In genomic region chr16:57474671-57475661, GRCh38 we compare ENCODE assay signal across 13 cellular contexts. TPM values are rescaled to one million over a fixed set of nuclear protein-coding genes. Genes with fewer than 3 reads are reported as not detected.
DNase-seq lines count a peak whose midpoint lies in the region; ATAC-seq, FAIRE-seq and TF ChIP-seq lines count a peak whose summit lies in the region.
"Had no signal": no experiment of that assay in that cellular context is flagged by ENCODE, and none has a peak within 500 bp of the region (broad histone marks: within the 10 kb centered on the region; RNA-seq: fewer than 3 reads in every experiment).

No MANE protein-coding gene starts in this region.

- H3K4me1 ChIP-seq in astrocyte (ENCODE audit: insufficient read depth, low read length), result peaks cover 14% of the 10 kb centered on the region

- H3K36me3 Mint-ChIP-seq in activated T-cell treated with anti-CD3 and anti-CD28 coated beads, Interleukin-2, amount 50 U/mL, for 24 hours (ENCODE audit: low read depth), result peaks cover 27% of the 10 kb centered on the region
- H3K36me3 Mint-ChIP-seq in astrocyte (ENCODE audit: low read depth, unreplicated experiment), result peaks cover 11% of the 10 kb centered on the region
- H3K36me3 Mint-ChIP-seq in neural crest cell (ENCODE audit: low read depth), result no peaks in the 10 kb centered on the region
- H3K36me3 Mint-ChIP-seq: activated naive CD8-positive, alpha-beta T cell had no signal

- H3K4me3 ChIP-seq in H7 (ENCODE audit: insufficient read depth, low read depth, low read length) (peak overlapping the region; percentile 9; the same call in 1 of the 2 replicates), astrocyte (ENCODE audit: insufficient read depth, low read depth, low read length) (no peak overlapping the region)
- H3K4me3 ChIP-seq: gastrocnemius medialis had no signal

- H3K9ac ChIP-seq in astrocyte (ENCODE audit: low read length), result no peak overlapping the region

- no peaks in the 10 kb centered on the region for H3K9me3 ChIP-seq in astrocyte (ENCODE audit: insufficient read depth, low read depth, low read length)
- H3K9me3 ChIP-seq: gastrocnemius medialis had no signal

- DNase-seq in activated T-cell treated with anti-CD3 and anti-CD28 coated beads, Interleukin-2, amount 50 U/mL, for 24 hours, result no peak
- no peak for DNase-seq in activated T-cell treated with anti-CD3 and anti-CD28 coated beads, Interleukin-2, amount 50 U/mL, for 1 hour
- DNase-seq in H7 (peak; percentile 57), astrocyte (ENCODE audit: low read depth) (no peak), neural crest cell (ENCODE audit: low read depth, low spot score) (no peak), cortex of kidney (lab: John Stamatoyannopoulos, UW) (no peak)
- DNase-seq: gastrocnemius medialis, NCI-H2081 had no signal

- H3K36me3 ChIP-seq in H7 (replicated peaks; ENCODE audit: control insufficient read depth, insufficient read depth, low read length) (peaks cover 12% of the 10 kb centered on the region), astrocyte (ENCODE audit: insufficient read depth, low read length) (peaks cover 27% of the 10 kb centered on the region)

- no peak overlapping the region for H3K4me2 ChIP-seq in astrocyte (ENCODE audit: low read length)

- no peaks in the 10 kb centered on the region for H3K9me3 Mint-ChIP-seq in activated T-cell treated with anti-CD3 and anti-CD28 coated beads, Interleukin-2, amount 50 U/mL, for 24 hours
- no peaks in the 10 kb centered on the region for H3K9me3 Mint-ChIP-seq in astrocyte (ENCODE audit: unreplicated experiment)
- H3K9me3 Mint-ChIP-seq in neural crest cell, result no peaks in the 10 kb centered on the region

- no peak for FAIRE-seq in astrocyte (lab: Jason Lieb, UNC)

- H3K27me3 Mint-ChIP-seq in activated T-cell treated with anti-CD3 and anti-CD28 coated beads, Interleukin-2, amount 50 U/mL, for 24 hours, result no peaks in the 10 kb centered on the region
- H3K27me3 Mint-ChIP-seq in astrocyte (ENCODE audit: low read depth, unreplicated experiment) (no peaks in the 10 kb centered on the region), neural crest cell (ENCODE audit: low read depth) (peaks cover 2% of the 10 kb centered on the region)
- H3K27me3 Mint-ChIP-seq: activated naive CD8-positive, alpha-beta T cell had no signal

- H3K4me3 Mint-ChIP-seq in activated T-cell treated with anti-CD3 and anti-CD28 coated beads, Interleukin-2, amount 50 U/mL, for 24 hours, result peak overlapping the region; percentile 15
- H3K4me3 Mint-ChIP-seq in astrocyte (ENCODE audit: unreplicated experiment) (no peak overlapping the region), neural crest cell (peak overlapping the region; percentile 33)
- H3K4me3 Mint-ChIP-seq: activated naive CD8-positive, alpha-beta T cell had no signal

- H3K27ac ChIP-seq in astrocyte (ENCODE audit: low read depth, low read length), result no peak overlapping the region
- H3K27ac ChIP-seq: gastrocnemius medialis, HL-60 had no signal

- no peak overlapping the region for H2AFZ ChIP-seq in astrocyte (ENCODE audit: low read depth, low read length)

- ATAC-seq in GM21360 (IDR thresholded peaks at IDR 0.05; ENCODE audit: unreplicated experiment) (no peak), GM19328 (IDR thresholded peaks at IDR 0.05; ENCODE audit: unreplicated experiment) (no peak)
- ATAC-seq: gastrocnemius medialis had no signal

- peak overlapping the region; percentile 86 for H3K27ac Mint-ChIP-seq in activated T-cell treated with anti-CD3 and anti-CD28 coated beads, Interleukin-2, amount 50 U/mL, for 24 hours
- H3K27ac Mint-ChIP-seq in astrocyte (ENCODE audit: unreplicated experiment), result peak overlapping the region; percentile 80
- H3K27ac Mint-ChIP-seq in neural crest cell (ENCODE audit: unreplicated experiment), result no peak overlapping the region
- H3K27ac Mint-ChIP-seq: progenitor cell of endocrine pancreas had no signal

- peaks cover 48% of the 10 kb centered on the region for H4K20me1 ChIP-seq in astrocyte (ENCODE audit: insufficient read depth, low read length)

- peaks cover 16% of the 10 kb centered on the region for H3K4me1 Mint-ChIP-seq in activated T-cell treated with anti-CD3 and anti-CD28 coated beads, Interleukin-2, amount 50 U/mL, for 24 hours (ENCODE audit: low read depth)
- H3K4me1 Mint-ChIP-seq in astrocyte (ENCODE audit: low read depth, unreplicated experiment), result peaks cover 12% of the 10 kb centered on the region
- peaks cover 28% of the 10 kb centered on the region for H3K4me1 Mint-ChIP-seq in neural crest cell

- no peaks in the 10 kb centered on the region for H3K79me2 ChIP-seq in astrocyte (ENCODE audit: insufficient read depth, low read length)

- H3K27me3 ChIP-seq in H7 (ENCODE audit: control insufficient read depth, insufficient read depth, low read length) (peaks cover 13% of the 10 kb centered on the region), astrocyte (ENCODE audit: insufficient read depth, low read length) (no peaks in the 10 kb centered on the region)
- H3K27me3 ChIP-seq: gastrocnemius medialis had no signal

- no peak for TF ChIP-seq CTCF in astrocyte (IDR thresholded peaks at IDR 0.05; ENCODE audit: insufficient read depth, low read depth, low read length)
- TF ChIP-seq CTCF in neural crest cell (conservative IDR thresholded peaks at IDR 0.05), result no peak

RNA-seq across cellular contexts. Expression of gene DOK4, which starts 11.3 kb away (rescaled TPM):
- 15.3 and 15.7 TPM in 2 replicates for total RNA-seq in H7 (2014; rRNA removed; shearing (Covaris generic))
- total RNA-seq in astrocyte (25.5 and 28.4 TPM in 2 replicates), neural crest cell (20.4 and 22.7 TPM in 2 replicates)

RNA-seq across cellular contexts. Expression of gene POLR2C, which starts 12.5 kb away (rescaled TPM):
- 178 and 189 TPM in 2 replicates for total RNA-seq in H7 (2014; rRNA removed; shearing (Covaris generic))
- 53.7 and 58.0 TPM in 2 replicates for total RNA-seq in astrocyte
- 74.0 and 77.5 TPM in 2 replicates for total RNA-seq in neural crest cell

RNA-seq across cellular contexts. Expression of gene COQ9, which starts 27.7 kb away (rescaled TPM):
- 43.3 and 59.6 TPM in 2 replicates for total RNA-seq in H7 (2014; rRNA removed; shearing (Covaris generic))
- total RNA-seq in astrocyte, result 29.1 TPM in 2 replicates
- 41.7 and 46.8 TPM in 2 replicates for total RNA-seq in neural crest cell

RNA-seq across cellular contexts. Expression of gene CIAPIN1, which starts 27.8 kb away (rescaled TPM):
- total RNA-seq in H7 (2014; rRNA removed; shearing (Covaris generic)), result 114 and 134 TPM in 2 replicates
- total RNA-seq in astrocyte (68.9 and 72.0 TPM in 2 replicates), neural crest cell (97.2 and 103 TPM in 2 replicates)
